ENCODE assay signal across 8 cellular contexts in the genomic region with DNA sequence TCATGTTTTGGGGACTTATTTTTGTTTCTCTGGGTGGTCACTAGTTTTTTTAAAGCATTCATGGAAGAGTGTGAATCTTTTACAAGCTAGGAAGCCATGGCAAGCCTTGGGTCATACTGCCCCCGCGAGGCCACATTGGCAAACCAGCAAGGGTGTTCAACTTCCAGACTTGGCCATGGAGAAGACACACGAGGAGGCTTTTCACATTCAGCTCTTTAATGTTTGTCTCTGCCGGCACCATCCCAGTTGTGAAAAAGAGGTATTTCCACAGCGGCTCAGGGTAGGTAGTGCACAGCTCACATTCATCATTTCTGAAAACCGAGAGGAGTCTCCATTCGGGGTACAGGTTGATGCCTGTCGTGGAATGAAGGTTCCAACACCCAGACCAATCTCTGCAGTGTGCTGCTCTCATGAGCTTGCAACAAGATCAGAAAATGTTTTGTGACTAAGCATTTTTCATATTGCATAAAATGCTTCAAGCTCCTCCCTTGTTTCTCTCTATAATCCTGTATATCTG. TPM values are rescaled to one million over a fixed set of nuclear protein-coding genes. Genes with fewer than 3 reads are reported as not detected.
DNase-seq lines count a peak whose midpoint lies in the region; ATAC-seq and TF ChIP-seq lines count a peak whose summit lies in the region.

No MANE protein-coding gene starts in this region.

- TF ChIP-seq CTCF in GM20000 (IDR thresholded peaks at IDR 0.05; ENCODE audit: extremely low read depth, missing control alignments): peak; percentile 94

- H3K9me3 Mint-ChIP-seq in activated naive CD4-positive, alpha-beta T cell treated with anti-CD3 and anti-CD28 coated beads, Interleukin-2, amount 10 ng/mL, durations not matched to agents 7 days and 5 days: no peaks in the 10 kb centered on the region

- ATAC-seq in Right ventricle myocardium superior (ENCODE audit: poor library complexity): peak; percentile 55
- ATAC-seq in HG03571 (IDR thresholded peaks at IDR 0.05; ENCODE audit: unreplicated experiment): no peak

- intact Hi-C loops in Right ventricle myocardium superior (cut with DNase I): loop anchor here (10.0 kb wide), 1 partner anchor 284 kb away; no protein-coding TSS in a partner anchor

- peaks cover 65% of the 10 kb centered on the region for H3K4me1 Mint-ChIP-seq in activated naive CD4-positive, alpha-beta T cell treated with anti-CD3 and anti-CD28 coated beads, Interleukin-2, amount 10 ng/mL, durations not matched to agents 7 days and 5 days

- peaks cover 15% of the 10 kb centered on the region for H3K27me3 Mint-ChIP-seq in activated naive CD4-positive, alpha-beta T cell treated with anti-CD3 and anti-CD28 coated beads, Interleukin-2, amount 10 ng/mL, durations not matched to agents 7 days and 5 days

- in situ Hi-C loops in SK-MEL-5 (cut with HindIII; ENCODE audit: low pct_unique_long_range_greater_than_20kb, low sequenced_read_pairs): no loop called here

- no peak overlapping the region for H3K4me3 Mint-ChIP-seq in activated naive CD4-positive, alpha-beta T cell treated with anti-CD3 and anti-CD28 coated beads, Interleukin-2, amount 10 ng/mL, durations not matched to agents 7 days and 5 days

- H3K27ac Mint-ChIP-seq in activated naive CD4-positive, alpha-beta T cell treated with anti-CD3 and anti-CD28 coated beads, Interleukin-2, amount 10 ng/mL, durations not matched to agents 7 days and 5 days: no peak overlapping the region

- peak; percentile 55 for DNase-seq in A172 (ENCODE audit: low spot score)
- peak; percentile 52 for DNase-seq in GM20000 (ENCODE audit: low spot score)
- peak; percentile 82 for DNase-seq in SK-MEL-5 (ENCODE audit: low read depth, low spot score)
- peak; percentile 81 for DNase-seq in activated naive CD4-positive, alpha-beta T cell treated with anti-CD3 and anti-CD28 coated beads, Interleukin-2, amount 10 ng/mL, durations not matched to agents 7 days and 5 days
- peak; percentile 78 for DNase-seq in Right ventricle myocardium superior
- DNase-seq in retina: peak; percentile 54
- no peak for DNase-seq in NCI-H1694 (lab: John Stamatoyannopoulos, UW)

- CTCF ChIA-PET in activated naive CD4-positive, alpha-beta T cell treated with anti-CD3 and anti-CD28 coated beads, Interleukin-2, amount 10 ng/mL, durations not matched to agents 7 days and 5 days (lab: Charles Lee): interaction anchor here (0.7 to 14.4 kb wide), 39 partner anchors 10 to 1845 kb away, joined by 3 to 228 read pairs (median 5); a partner anchor contains a TSS

- H3K36me3 Mint-ChIP-seq in activated naive CD4-positive, alpha-beta T cell treated with anti-CD3 and anti-CD28 coated beads, Interleukin-2, amount 10 ng/mL, durations not matched to agents 7 days and 5 days: peaks cover 11% of the 10 kb centered on the region

RNA-seq across cellular contexts. Expression of a gene that starts 7.7 kb away (rescaled TPM):
- total RNA-seq in A172 (2014; rRNA removed; shearing (Covaris generic)): not detected in 2 replicates
- total RNA-seq in SK-MEL-5 (2014; rRNA removed; shearing (Covaris generic)): not detected in 2 replicates
- not detected in 2 replicates for polyA plus RNA-seq in SK-MEL-5 (2015; cell fraction: cytosol; rRNA removed)
- not detected in 2 replicates for polyA plus RNA-seq in SK-MEL-5 (2015; cell fraction: nucleus; rRNA removed)
- total RNA-seq in Right ventricle myocardium superior: 0.24 TPM

RNA-seq across cellular contexts. Expression of a gene that starts 24.6 kb away (rescaled TPM):
- total RNA-seq in A172 (2014; rRNA removed; shearing (Covaris generic)): not detected in 2 replicates
- total RNA-seq in SK-MEL-5 (2014; rRNA removed; shearing (Covaris generic)): not detected in 2 replicates
- not detected in 2 replicates for polyA plus RNA-seq in SK-MEL-5 (2015; cell fraction: cytosol; rRNA removed)
- not detected in 2 replicates for polyA plus RNA-seq in SK-MEL-5 (2015; cell fraction: nucleus; rRNA removed)
- 0.91 TPM for total RNA-seq in Right ventricle myocardium superior

RNA-seq across cellular contexts. Expression of a gene that starts 28.6 kb away (rescaled TPM):
- 0.72 TPM in 1 of 2 replicates, not detected in the other for total RNA-seq in A172 (2014; rRNA removed; shearing (Covaris generic))
- not detected in 2 replicates for total RNA-seq in SK-MEL-5 (2014; rRNA removed; shearing (Covaris generic))
- not detected in 2 replicates for polyA plus RNA-seq in SK-MEL-5 (2015; cell fraction: cytosol; rRNA removed)
- polyA plus RNA-seq in SK-MEL-5 (2015; cell fraction: nucleus; rRNA removed): not detected in 2 replicates
- 1.1 TPM for total RNA-seq in Right ventricle myocardium superior
